Comparison of ENCODE assay signal across 7 cellular contexts in genomic region chrX:153032397-153033118, GRCh38. TPM values are rescaled to one million over a fixed set of nuclear protein-coding genes. Genes with fewer than 3 reads are reported as not detected.
DNase-seq lines count a peak whose midpoint lies in the region; ATAC-seq and TF ChIP-seq lines count a peak whose summit lies in the region.

No MANE protein-coding gene starts in this region.

- H3K9me3 Mint-ChIP-seq in dendritic cell treated with granulocyte-macrophage colony-stimulating factor and Interleukin-4, amounts not matched to agents 40 ng/mL and 50 ng/mL, for 4 days = no peaks in the 10 kb centered on the region

- 14 to 41% methylated on average over 32 to 64 of the region's 64 CpGs for WGBS in lung, 2 donors

- H3K4me1 Mint-ChIP-seq in dendritic cell treated with granulocyte-macrophage colony-stimulating factor and Interleukin-4, amounts not matched to agents 40 ng/mL and 50 ng/mL, for 4 days (ENCODE audit: low read depth) = no peaks in the 10 kb centered on the region

- H3K27ac Mint-ChIP-seq in dendritic cell treated with granulocyte-macrophage colony-stimulating factor and Interleukin-4, amounts not matched to agents 40 ng/mL and 50 ng/mL, for 4 days = peak overlapping the region; percentile 91

- no peaks in the 10 kb centered on the region for H3K36me3 Mint-ChIP-seq in dendritic cell treated with granulocyte-macrophage colony-stimulating factor and Interleukin-4, amounts not matched to agents 40 ng/mL and 50 ng/mL, for 4 days (ENCODE audit: low read depth)

- H3K9me3 ChIP-seq in lung (ENCODE audit: control insufficient read depth in 2 of 2, insufficient read depth in 1 of 2, low read length in 1 of 2) = peaks cover 0 to 6% of the 10 kb centered on the region in 2 donors

- H3K4me3 Mint-ChIP-seq in dendritic cell treated with granulocyte-macrophage colony-stimulating factor and Interleukin-4, amounts not matched to agents 40 ng/mL and 50 ng/mL, for 4 days = peak overlapping the region; percentile 76

- H3K4me3 ChIP-seq in GM12875 (ENCODE audit: low read depth, low read length) (peak overlapping the region; percentile 32), lung (peak overlapping the region; percentile 15)

- ATAC-seq in HG02798 (IDR thresholded peaks at IDR 0.05; ENCODE audit: poor library complexity, unreplicated experiment) = peak; percentile 83
- ATAC-seq in lung (ENCODE audit: insufficient read depth, low FRiP score) = peak; percentile 80

- H3K36me3 ChIP-seq in lung (ENCODE audit: control insufficient read depth in 2 of 2, insufficient read depth in 2 of 2, low read length in 2 of 2) = no peaks in the 10 kb centered on the region

- intact Hi-C loops in dendritic cell treated with granulocyte-macrophage colony-stimulating factor and Interleukin-4, amounts not matched to agents 40 ng/mL and 50 ng/mL, for 4 days (cut with micrococcal nuclease) = loop anchor here (5.0 to 10.0 kb wide), 2 partner anchors 90 to 472 kb away; no protein-coding TSS in a partner anchor

- peaks cover 7% of the 10 kb centered on the region for H3K27me3 Mint-ChIP-seq in dendritic cell treated with granulocyte-macrophage colony-stimulating factor and Interleukin-4, amounts not matched to agents 40 ng/mL and 50 ng/mL, for 4 days

- no peaks in the 10 kb centered on the region for H3K4me1 ChIP-seq in lung (ENCODE audit: control insufficient read depth in 2 of 2, insufficient read depth in 2 of 2, low read length in 2 of 2)

- H3K27me3 ChIP-seq in lung (ENCODE audit: control insufficient read depth, insufficient read depth) = peaks cover 5% of the 10 kb centered on the region

- no peak overlapping the region for H3K27ac ChIP-seq in lung (ENCODE audit: low read depth in 1 of 2, low read length in 1 of 2)

- TF ChIP-seq CTCF in GM12875 (IDR thresholded peaks at IDR 0.05; ENCODE audit: borderline replicate concordance, insufficient read depth, low read depth, low read length) (peak; percentile 85), lung (IDR thresholded peaks at IDR 0.05; ENCODE audit: control extremely low read depth, extremely low read depth) (peak; percentile 71)

- DNase-seq in NCI-H2107 treated with DMSO at 0.1 percent for 48 hours (lab: John Stamatoyannopoulos, UW; ENCODE audit: unreplicated experiment) = peak; percentile 30
- peak; percentile 72 for DNase-seq in activated CD4-positive, alpha-beta T cell treated with anti-CD3 and anti-CD28 coated beads for 48 hours
- DNase-seq in lung (ENCODE audit: low spot score) = peak; percentile 74
- peak; percentile 22 to 54 (median 38) for DNase-seq in stimulated activated CD4-positive, alpha-beta T cell treated with anti-CD3 and anti-CD28 coated beads, TNF-alpha, amount 100 ng/mL, for 1 hour (ENCODE audit: low read depth in 3 of 3, low spot score in 1 of 3)

RNA-seq across cellular contexts. Expression of gene PNMA3, which starts 23.7 kb away (rescaled TPM):
- total RNA-seq in lung = under 1 TPM; 0.28 TPM
- under 1 TPM; 0.09 to 0.28 TPM for polyA plus RNA-seq in lung

RNA-seq across cellular contexts. Expression of gene PNMA5, which starts 38.6 kb away (rescaled TPM):
- total RNA-seq in lung = not detected
- polyA plus RNA-seq in lung = under 1 TPM; 0.03 to 0.04 TPM

RNA-seq across cellular contexts. Expression of gene PNMA6A, which starts 39.7 kb away (rescaled TPM):
- 1 to 10 TPM; 2.0 to 3.6 TPM for total RNA-seq in lung
- 1 to 10 TPM in 1 of 2 donors, under 1 TPM in 1; 0.87 to 1.8 TPM for polyA plus RNA-seq in lung
